32 cellular contexts compared by ENCODE assay signal in the genomic region with DNA sequence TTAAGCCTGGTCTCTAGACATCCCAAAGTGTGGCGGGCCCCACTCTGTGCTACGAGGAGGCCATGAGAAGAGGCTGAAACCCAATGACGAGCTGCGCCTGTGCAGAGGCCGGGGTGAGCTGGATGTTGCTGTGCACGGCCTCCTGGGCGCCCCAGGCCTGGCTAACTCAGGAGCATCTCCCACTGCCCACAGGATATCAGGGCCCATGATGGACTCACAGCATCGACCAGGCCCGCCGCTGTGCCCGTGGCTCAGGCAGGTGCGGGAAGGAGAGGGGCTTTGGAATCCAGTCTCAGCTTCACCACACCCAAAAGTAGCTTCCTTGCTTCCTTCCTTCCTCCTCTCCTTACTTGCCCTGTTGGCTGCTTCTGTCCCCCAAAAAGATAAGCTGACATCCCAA. TPM values are rescaled to one million over a fixed set of nuclear protein-coding genes. Genes with fewer than 3 reads are reported as not detected.
"Had no signal": no experiment of that assay in that cellular context is flagged by ENCODE, and none has a peak within 500 bp of the region (broad histone marks: within the 10 kb centered on the region; RNA-seq: fewer than 3 reads in every experiment).

No MANE protein-coding gene starts in this region.

- H3K27me3 ChIP-seq: testis, thyroid gland, tibial nerve, upper lobe of left lung, upper lobe of right lung, uterus, vagina had no signal

- H3K36me3 Mint-ChIP-seq: stimulated activated effector memory CD8-positive, alpha-beta T cell treated with anti-CD3 and anti-CD28 coated beads, Interleukin-12 subunit alpha, Interleukin-12 subunit beta, amount 100 ng/mL, for 72 hours; stimulated activated memory B cell treated with anti-CD40 and anti-IgM and Interleukin-4, amounts not matched to agents 10 μg/mL and 1 μg/mL and 100 μg/mL, for 72 hours; stimulated activated naive B cell treated with anti-CD40 and anti-IgM and Interleukin-4, amounts not matched to agents 10 μg/mL and 1 μg/mL and 100 μg/mL, for 72 hours; type B pancreatic cell had no signal

- H3K9me3 Mint-ChIP-seq: stimulated activated effector memory CD8-positive, alpha-beta T cell treated with anti-CD3 and anti-CD28 coated beads, Interleukin-12 subunit alpha, Interleukin-12 subunit beta, amount 100 ng/mL, for 72 hours; stimulated activated memory B cell treated with anti-CD40 and anti-IgM and Interleukin-4, amounts not matched to agents 10 μg/mL and 1 μg/mL and 100 μg/mL, for 72 hours; stimulated activated naive CD8-positive, alpha-beta T cell treated with anti-CD3 and anti-CD28 coated beads, Interleukin-15, amount 100 ng/mL, for 72 hours; stimulated activated naive CD8-positive, alpha-beta T cell treated with anti-CD3 and anti-CD28 coated beads, Interleukin-15, Interleukin-2, amounts not matched to agents 100 ng/mL and 50 ng/mL, for 24 hours; type B pancreatic cell had no signal

- H3K4me1 Mint-ChIP-seq: stimulated activated effector memory CD8-positive, alpha-beta T cell treated with anti-CD3 and anti-CD28 coated beads, Interleukin-12 subunit alpha, Interleukin-12 subunit beta, amount 100 ng/mL, for 72 hours; stimulated activated memory B cell treated with anti-CD40 and anti-IgM and Interleukin-4, amounts not matched to agents 10 μg/mL and 1 μg/mL and 100 μg/mL, for 72 hours; stimulated activated naive B cell treated with anti-CD40 and anti-IgM and Interleukin-4, amounts not matched to agents 10 μg/mL and 1 μg/mL and 100 μg/mL, for 72 hours; stimulated activated naive CD8-positive, alpha-beta T cell treated with anti-CD3 and anti-CD28 coated beads, Interleukin-15, amount 100 ng/mL, for 72 hours had no signal

- H3K4me3 ChIP-seq: stomach, suprapubic skin, testis, thoracic aorta, thyroid gland, tibial artery, tibial nerve, transverse colon, upper lobe of left lung, upper lobe of right lung, uterus, vagina had no signal

- H3K36me3 ChIP-seq: stomach, suprapubic skin, thoracic aorta, thyroid gland, tibial artery, tibial nerve, transverse colon, upper lobe of left lung, upper lobe of right lung, uterus, vagina had no signal

- DNase-seq: stimulated activated CD4-positive, alpha-beta T cell treated with anti-CD3 and anti-CD28 coated beads, Interleukin-2, amount 100 ng/mL, for 48 hours; stimulated activated CD4-positive, alpha-beta T cell treated with anti-CD3 and anti-CD28 coated beads, Interleukin-4, amount 100 ng/mL, for 1 hour; stimulated activated CD4-positive, alpha-beta T cell treated with anti-CD3 and anti-CD28 coated beads, Interleukin-4, amount 100 ng/mL, for 24 hours; stimulated activated CD4-positive, alpha-beta T cell treated with anti-CD3 and anti-CD28 coated beads, Interleukin-4, amount 100 ng/mL, for 4 hours; stimulated activated CD8-positive, alpha-beta memory T cell treated with anti-CD3 and anti-CD28 coated beads, Interleukin-4, amount 100 ng/mL, for 48 hours; stimulated activated naive B cell treated with anti-CD40 and anti-IgM and Interleukin-4, amounts not matched to agents 10 μg/mL and 1 μg/mL and 100 μg/mL, for 72 hours; stimulated activated naive CD4-positive, alpha-beta T cell; stimulated activated naive CD4-positive, alpha-beta T cell treated with Interleukin-2 at 50 U/mL for 16 hours; stimulated activated naive CD8-positive, alpha-beta T cell treated with anti-CD3 and anti-CD28 coated beads, Interleukin-15, amount 100 ng/mL, for 72 hours; stimulated activated naive CD8-positive, alpha-beta T cell treated with anti-CD3 and anti-CD28 coated beads, Interleukin-15, Interleukin-2, amounts not matched to agents 100 U/mL and 50 U/mL, for 24 hours; stomach; substantia nigra; testis; thyroid gland; tibial artery; transverse colon; trophoblast cell; upper lobe of right lung; uterus had no signal

- ATAC-seq: stimulated activated effector memory CD8-positive, alpha-beta T cell treated with anti-CD3 and anti-CD28 coated beads, Interleukin-12 subunit alpha, Interleukin-12 subunit beta, amount 100 ng/mL, for 72 hours; stimulated activated memory B cell treated with anti-CD40 and anti-IgM and Interleukin-4, amounts not matched to agents 10 μg/mL and 1 μg/mL and 100 μg/mL, for 72 hours; stimulated activated naive CD8-positive, alpha-beta T cell treated with anti-CD3 and anti-CD28 coated beads, Interleukin-15, amount 100 ng/mL, for 72 hours; stimulated activated naive CD8-positive, alpha-beta T cell treated with anti-CD3 and anti-CD28 coated beads, Interleukin-15, Interleukin-2, amounts not matched to agents 100 U/mL and 50 U/mL, for 24 hours; upper lobe of right lung had no signal

- H3K9me3 ChIP-seq: suprapubic skin, testis, thoracic aorta, thyroid gland, transverse colon, upper lobe of left lung, upper lobe of right lung, uterus, vagina had no signal

- H3K27ac Mint-ChIP-seq: stimulated activated effector memory CD8-positive, alpha-beta T cell treated with anti-CD3 and anti-CD28 coated beads, Interleukin-12 subunit alpha, Interleukin-12 subunit beta, amount 100 ng/mL, for 72 hours; stimulated activated memory B cell treated with anti-CD40 and anti-IgM and Interleukin-4, amounts not matched to agents 10 μg/mL and 1 μg/mL and 100 μg/mL, for 72 hours; stimulated activated naive B cell treated with anti-CD40 and anti-IgM and Interleukin-4, amounts not matched to agents 10 μg/mL and 1 μg/mL and 100 μg/mL, for 72 hours; stimulated activated naive CD8-positive, alpha-beta T cell treated with anti-CD3 and anti-CD28 coated beads, Interleukin-15, amount 100 ng/mL, for 72 hours; stimulated activated naive CD8-positive, alpha-beta T cell treated with anti-CD3 and anti-CD28 coated beads, Interleukin-15, Interleukin-2, amounts not matched to agents 100 ng/mL and 50 ng/mL, for 24 hours; type B pancreatic cell had no signal

- FAIRE-seq: urothelium cell line had no signal

- H3K27ac ChIP-seq: stomach, suprapubic skin, testis, thoracic aorta, thyroid gland, tibial artery, tibial nerve, transverse colon, upper lobe of left lung, upper lobe of right lung, uterus, vagina had no signal

- H3K4me1 ChIP-seq: stomach, suprapubic skin, testis, thyroid gland, tibial artery, tibial nerve, transverse colon, upper lobe of left lung, upper lobe of right lung, uterus, vagina had no signal

- H3K4me3 Mint-ChIP-seq: stimulated activated effector memory CD8-positive, alpha-beta T cell treated with anti-CD3 and anti-CD28 coated beads, Interleukin-12 subunit alpha, Interleukin-12 subunit beta, amount 100 ng/mL, for 72 hours; stimulated activated memory B cell treated with anti-CD40 and anti-IgM and Interleukin-4, amounts not matched to agents 10 μg/mL and 1 μg/mL and 100 μg/mL, for 72 hours; stimulated activated naive B cell treated with anti-CD40 and anti-IgM and Interleukin-4, amounts not matched to agents 10 μg/mL and 1 μg/mL and 100 μg/mL, for 72 hours; stimulated activated naive CD8-positive, alpha-beta T cell treated with anti-CD3 and anti-CD28 coated beads, Interleukin-15, amount 100 ng/mL, for 72 hours; stimulated activated naive CD8-positive, alpha-beta T cell treated with anti-CD3 and anti-CD28 coated beads, Interleukin-15, Interleukin-2, amounts not matched to agents 100 ng/mL and 50 ng/mL, for 24 hours; type B pancreatic cell had no signal

RNA-seq across cellular contexts. Expression of a gene that starts 4.6 kb away (rescaled TPM):
- total RNA-seq: subcutaneous adipose tissue, suprapubic skin, thoracic aorta, thyroid gland, transverse colon, upper lobe of left lung, upper lobe of right lung, ureter, uterus, vagina had no signal
- polyA plus RNA-seq: stomach, urinary bladder had no signal
